18 cellular contexts compared by ENCODE assay signal in genomic region chrX:9659571-9660195, GRCh38.
"Had no signal": no experiment of that assay in that cellular context is flagged by ENCODE, and none has a peak within 500 bp of the region (broad histone marks: within the 10 kb centered on the region; RNA-seq: fewer than 3 reads in every experiment).

No MANE protein-coding gene starts in this region.

- H3K27me3 ChIP-seq: gastroesophageal sphincter, heart right ventricle, testis had no signal

- H3K9me3 Mint-ChIP-seq: activated T-cell treated with anti-CD3 and anti-CD28 coated beads, Interleukin-2, amount 50 U/mL, for 24 hours; natural killer cell treated with Interleukin-12 subunit alpha and Interleukin-12 subunit beta and Interleukin-15 and Interleukin-18, amount 100 ng/mL, for 72 hours; stimulated activated naive CD8-positive, alpha-beta T cell treated with anti-CD3 and anti-CD28 coated beads, Interleukin-15, Interleukin-2, amounts not matched to agents 100 ng/mL and 50 ng/mL, for 24 hours had no signal

- H3K9me3 ChIP-seq: gastroesophageal sphincter, heart right ventricle, testis had no signal

- H3K4me1 Mint-ChIP-seq: activated CD8-positive, alpha-beta memory T cell treated with anti-CD3 and anti-CD28 coated beads, Interleukin-2, amount 10 ng/mL, durations not matched to agents 7 days and 5 days; endodermal cell had no signal

- H3K4me3 Mint-ChIP-seq: activated CD8-positive, alpha-beta memory T cell treated with anti-CD3 and anti-CD28 coated beads, Interleukin-2, amount 10 ng/mL, durations not matched to agents 7 days and 5 days; activated T-cell treated with anti-CD3 and anti-CD28 coated beads, Interleukin-2, amount 50 U/mL, for 24 hours; endodermal cell; memory B cell; natural killer cell treated with Interleukin-12 subunit alpha and Interleukin-12 subunit beta and Interleukin-15 and Interleukin-18, amount 100 ng/mL, for 72 hours; stimulated activated naive CD8-positive, alpha-beta T cell treated with anti-CD3 and anti-CD28 coated beads, Interleukin-15, Interleukin-2, amounts not matched to agents 100 ng/mL and 50 ng/mL, for 24 hours had no signal

- H3K27ac Mint-ChIP-seq: activated CD8-positive, alpha-beta memory T cell treated with anti-CD3 and anti-CD28 coated beads, Interleukin-2, amount 10 ng/mL, durations not matched to agents 7 days and 5 days; activated T-cell treated with anti-CD3 and anti-CD28 coated beads, Interleukin-2, amount 50 U/mL, for 24 hours; endodermal cell; memory B cell; natural killer cell treated with Interleukin-12 subunit alpha and Interleukin-12 subunit beta and Interleukin-15 and Interleukin-18, amount 100 ng/mL, for 72 hours; progenitor cell of endocrine pancreas; stimulated activated naive CD8-positive, alpha-beta T cell treated with anti-CD3 and anti-CD28 coated beads, Interleukin-15, Interleukin-2, amounts not matched to agents 100 ng/mL and 50 ng/mL, for 24 hours had no signal

- DNase-seq: activated CD4-positive, alpha-beta T cell treated with anti-CD3 and anti-CD28 coated beads, Interleukin-2, amount 50 U/mL, for 48 hours; activated CD8-positive, alpha-beta memory T cell treated with anti-CD3 and anti-CD28 coated beads, Interleukin-2, amount 10 ng/mL, durations not matched to agents 7 days and 5 days; activated naive CD4-positive, alpha-beta T cell treated with anti-CD3 and anti-CD28 coated beads, Interleukin-2, amount 50 U/mL, for 16 hours; activated T-cell treated with anti-CD3 and anti-CD28 coated beads, Interleukin-2, amount 50 U/mL, for 24 hours; dorsolateral prefrontal cortex; endodermal cell; heart right ventricle; occipital lobe; right cardiac atrium; T-helper 1 cell; testis had no signal

- H3K4me1 ChIP-seq: testis had no signal

- H3K27me3 Mint-ChIP-seq: activated CD8-positive, alpha-beta memory T cell treated with anti-CD3 and anti-CD28 coated beads, Interleukin-2, amount 10 ng/mL, durations not matched to agents 7 days and 5 days; activated T-cell treated with anti-CD3 and anti-CD28 coated beads, Interleukin-2, amount 50 U/mL, for 24 hours; memory B cell; natural killer cell treated with Interleukin-12 subunit alpha and Interleukin-12 subunit beta and Interleukin-15 and Interleukin-18, amount 100 ng/mL, for 72 hours; progenitor cell of endocrine pancreas; stimulated activated naive CD8-positive, alpha-beta T cell treated with anti-CD3 and anti-CD28 coated beads, Interleukin-15, Interleukin-2, amounts not matched to agents 100 ng/mL and 50 ng/mL, for 24 hours had no signal

- H3K36me3 Mint-ChIP-seq: natural killer cell treated with Interleukin-12 subunit alpha and Interleukin-12 subunit beta and Interleukin-15 and Interleukin-18, amount 100 ng/mL, for 72 hours had no signal

- H3K4me3 ChIP-seq: dorsolateral prefrontal cortex, gastroesophageal sphincter, heart right ventricle, testis had no signal

- H3K27ac ChIP-seq: dorsolateral prefrontal cortex, heart right ventricle, testis, VCaP had no signal

- H3K36me3 ChIP-seq: gastroesophageal sphincter had no signal

- ATAC-seq: activated CD8-positive, alpha-beta memory T cell treated with anti-CD3 and anti-CD28 coated beads, Interleukin-2, amount 10 ng/mL, durations not matched to agents 7 days and 5 days; gastroesophageal sphincter; left lobe of liver; natural killer cell treated with Interleukin-12 subunit alpha and Interleukin-12 subunit beta and Interleukin-15 and Interleukin-18, amount 100 ng/mL, for 72 hours; right cardiac atrium had no signal
